In the genomic region with DNA sequence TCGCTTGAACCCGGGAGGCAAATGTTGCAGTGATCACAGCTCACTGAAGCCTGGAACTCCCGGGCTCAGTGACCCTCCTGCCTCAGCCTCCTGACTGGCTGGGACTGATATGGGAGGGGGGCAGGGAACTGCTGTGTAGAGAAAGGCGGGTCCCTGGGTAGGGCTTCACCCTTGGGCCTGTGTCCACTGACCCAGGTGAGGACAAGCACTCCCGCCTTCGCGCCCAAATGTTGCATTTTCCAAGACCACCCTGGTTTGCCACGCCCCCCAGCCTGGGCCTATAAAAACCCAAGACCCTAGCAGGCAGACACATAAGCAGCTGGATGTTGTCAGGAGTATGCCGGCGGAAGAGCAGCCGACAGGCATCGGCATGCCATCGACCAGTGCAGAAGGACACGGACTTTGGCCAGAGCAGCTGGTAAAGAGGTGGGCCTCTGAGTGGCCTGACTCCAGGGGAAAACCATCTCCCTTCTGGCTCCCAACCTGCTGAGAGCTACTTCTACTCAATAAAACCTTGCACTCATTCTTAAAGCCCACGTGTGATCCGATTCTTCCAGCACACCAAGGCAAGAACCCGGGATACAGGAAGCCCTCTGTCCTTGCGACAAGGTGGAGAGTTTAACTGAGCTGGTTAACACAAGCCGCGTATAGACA, we compare ENCODE assay signal across 1 cellular context.
TF ChIP-seq lines count a peak whose summit lies in the region.

No MANE protein-coding gene starts in this region.

TF ChIP-seq in GM23338, 12 proteins besides CTCF, POLR2A, EP300 and RAD21 (continued from another document):
- TF ChIP-seq ZNF331 (CRISPR knock-in tag; IDR thresholded peaks at IDR 0.05; ENCODE audit: low read depth) (no peak), STAT1 (IDR thresholded peaks at IDR 0.05; ENCODE audit: unreplicated experiment) (no peak), NANOG (IDR thresholded peaks at IDR 0.05; ENCODE audit: borderline replicate concordance) (no peak), JUNB (IDR thresholded peaks at IDR 0.05; ENCODE audit: unreplicated experiment) (no peak), CREB1 (CRISPR knock-in tag; IDR thresholded peaks at IDR 0.05; ENCODE audit: low read depth) (no peak)
- TF ChIP-seq, protein P1, sequence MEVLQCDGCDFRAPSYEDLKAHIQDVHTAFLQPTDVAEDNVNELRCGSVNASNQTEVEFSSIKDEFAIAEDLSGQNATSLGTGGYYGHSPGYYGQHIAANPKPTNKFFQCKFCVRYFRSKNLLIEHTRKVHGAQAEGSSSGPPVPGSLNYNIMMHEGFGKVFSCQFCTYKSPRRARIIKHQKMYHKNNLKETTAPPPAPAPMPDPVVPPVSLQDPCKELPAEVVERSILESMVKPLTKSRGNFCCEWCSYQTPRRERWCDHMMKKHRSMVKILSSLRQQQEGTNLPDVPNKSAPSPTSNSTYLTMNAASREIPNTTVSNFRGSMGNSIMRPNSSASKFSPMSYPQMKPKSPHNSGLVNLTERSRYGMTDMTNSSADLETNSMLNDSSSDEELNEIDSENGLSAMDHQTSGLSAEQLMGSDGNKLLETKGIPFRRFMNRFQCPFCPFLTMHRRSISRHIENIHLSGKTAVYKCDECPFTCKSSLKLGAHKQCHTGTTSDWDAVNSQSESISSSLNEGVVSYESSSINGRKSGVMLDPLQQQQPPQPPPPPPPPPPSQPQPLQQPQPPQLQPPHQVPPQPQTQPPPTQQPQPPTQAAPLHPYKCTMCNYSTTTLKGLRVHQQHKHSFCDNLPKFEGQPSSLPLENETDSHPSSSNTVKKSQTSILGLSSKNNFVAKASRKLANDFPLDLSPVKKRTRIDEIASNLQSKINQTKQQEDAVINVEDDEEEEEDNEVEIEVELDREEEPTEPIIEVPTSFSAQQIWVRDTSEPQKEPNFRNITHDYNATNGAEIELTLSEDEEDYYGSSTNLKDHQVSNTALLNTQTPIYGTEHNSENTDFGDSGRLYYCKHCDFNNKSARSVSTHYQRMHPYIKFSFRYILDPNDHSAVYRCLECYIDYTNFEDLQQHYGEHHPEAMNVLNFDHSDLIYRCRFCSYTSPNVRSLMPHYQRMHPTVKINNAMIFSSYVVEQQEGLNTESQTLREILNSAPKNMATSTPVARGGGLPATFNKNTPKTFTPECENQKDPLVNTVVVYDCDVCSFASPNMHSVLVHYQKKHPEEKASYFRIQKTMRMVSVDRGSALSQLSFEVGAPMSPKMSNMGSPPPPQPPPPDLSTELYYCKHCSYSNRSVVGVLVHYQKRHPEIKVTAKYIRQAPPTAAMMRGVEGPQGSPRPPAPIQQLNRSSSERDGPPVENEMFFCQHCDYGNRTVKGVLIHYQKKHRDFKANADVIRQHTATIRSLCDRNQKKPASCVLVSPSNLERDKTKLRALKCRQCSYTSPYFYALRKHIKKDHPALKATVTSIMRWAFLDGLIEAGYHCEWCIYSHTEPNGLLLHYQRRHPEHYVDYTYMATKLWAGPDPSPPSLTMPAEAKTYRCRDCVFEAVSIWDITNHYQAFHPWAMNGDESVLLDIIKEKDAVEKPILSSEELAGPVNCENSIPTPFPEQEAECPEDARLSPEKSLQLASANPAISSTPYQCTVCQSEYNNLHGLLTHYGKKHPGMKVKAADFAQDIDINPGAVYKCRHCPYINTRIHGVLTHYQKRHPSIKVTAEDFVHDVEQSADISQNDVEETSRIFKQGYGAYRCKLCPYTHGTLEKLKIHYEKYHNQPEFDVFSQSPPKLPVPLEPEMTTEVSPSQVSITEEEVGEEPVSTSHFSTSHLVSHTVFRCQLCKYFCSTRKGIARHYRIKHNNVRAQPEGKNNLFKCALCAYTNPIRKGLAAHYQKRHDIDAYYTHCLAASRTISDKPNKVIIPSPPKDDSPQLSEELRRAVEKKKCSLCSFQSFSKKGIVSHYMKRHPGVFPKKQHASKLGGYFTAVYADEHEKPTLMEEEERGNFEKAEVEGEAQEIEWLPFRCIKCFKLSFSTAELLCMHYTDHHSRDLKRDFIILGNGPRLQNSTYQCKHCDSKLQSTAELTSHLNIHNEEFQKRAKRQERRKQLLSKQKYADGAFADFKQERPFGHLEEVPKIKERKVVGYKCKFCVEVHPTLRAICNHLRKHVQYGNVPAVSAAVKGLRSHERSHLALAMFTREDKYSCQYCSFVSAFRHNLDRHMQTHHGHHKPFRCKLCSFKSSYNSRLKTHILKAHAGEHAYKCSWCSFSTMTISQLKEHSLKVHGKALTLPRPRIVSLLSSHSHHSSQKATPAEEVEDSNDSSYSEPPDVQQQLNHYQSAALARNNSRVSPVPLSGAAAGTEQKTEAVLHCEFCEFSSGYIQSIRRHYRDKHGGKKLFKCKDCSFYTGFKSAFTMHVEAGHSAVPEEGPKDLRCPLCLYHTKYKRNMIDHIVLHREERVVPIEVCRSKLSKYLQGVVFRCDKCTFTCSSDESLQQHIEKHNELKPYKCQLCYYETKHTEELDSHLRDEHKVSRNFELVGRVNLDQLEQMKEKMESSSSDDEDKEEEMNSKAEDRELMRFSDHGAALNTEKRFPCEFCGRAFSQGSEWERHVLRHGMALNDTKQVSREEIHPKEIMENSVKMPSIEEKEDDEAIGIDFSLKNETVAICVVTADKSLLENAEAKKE (CRISPR knock-in tag; IDR thresholded peaks at IDR 0.05) = no peak
